ENCODE assay signal across 14 cellular contexts in genomic region chr6:163709255-163709654, GRCh38.
"Had no signal": no experiment of that assay in that cellular context is flagged by ENCODE, and none has a peak within 500 bp of the region (broad histone marks: within the 10 kb centered on the region; RNA-seq: fewer than 3 reads in every experiment).

No MANE protein-coding gene starts in this region.

- H3K9me3 ChIP-seq: body of pancreas, thyroid gland had no signal

- DNase-seq: activated CD4-positive, alpha-beta T cell treated with anti-CD3 and anti-CD28 coated beads, Interleukin-2, amount 50 U/mL, for 1 hour; activated CD8-positive, alpha-beta memory T cell treated with anti-CD3 and anti-CD28 coated beads for 24 hours; activated gamma-delta T cell treated with Interleukin-2 at 50 U/mL for 16 hours; activated naive CD8-positive, alpha-beta T cell treated with anti-CD3 and anti-CD28 coated beads for 36 hours; body of pancreas; effector memory CD4-positive, alpha-beta T cell; hippocampal formation; kidney; stimulated activated CD4-positive, alpha-beta T cell treated with anti-CD3 and anti-CD28 coated beads, Interleukin-12 subunit alpha, Interleukin-12 subunit beta, amount 100 ng/mL, for 4 hours; stimulated activated CD4-positive, alpha-beta T cell treated with anti-CD3 and anti-CD28 coated beads, Interleukin-2, amount 100 ng/mL, for 24 hours; T-cell; T-helper 9 cell; thyroid gland had no signal

- H3K36me3 ChIP-seq: thyroid gland had no signal

- H3K27ac ChIP-seq: body of pancreas had no signal

- H3K4me3 ChIP-seq: body of pancreas, coronary artery, thyroid gland had no signal

- FAIRE-seq: kidney had no signal

- H3K27me3 ChIP-seq: body of pancreas, thyroid gland had no signal
